Comparison of ENCODE assay signal across 10 cellular contexts in genomic region chr19:39144487-39145071, GRCh38. TPM values are rescaled to one million over a fixed set of nuclear protein-coding genes. Genes with fewer than 3 reads are reported as not detected.
DNase-seq lines count a peak whose midpoint lies in the region; ATAC-seq and TF ChIP-seq lines count a peak whose summit lies in the region.
"Had no signal": no experiment of that assay in that cellular context is flagged by ENCODE, and none has a peak within 500 bp of the region (broad histone marks: within the 10 kb centered on the region; RNA-seq: fewer than 3 reads in every experiment).

No MANE protein-coding gene starts in this region.

- H3K4ac ChIP-seq in neuronal stem cell (ENCODE audit: low read length): no peak overlapping the region

- peak overlapping the region in 2 of 3 donors; percentile 41 to 73 for H3K27ac Mint-ChIP-seq in CD4-positive, CD25-positive, alpha-beta regulatory T cell
- H3K27ac Mint-ChIP-seq in activated T-helper 17 cell treated with anti-CD3 and anti-CD28 coated beads, Interleukin-2, amount 50 U/mL, for 72 hours: peak overlapping the region; percentile 11

- H3K4me1 Mint-ChIP-seq in CD4-positive, CD25-positive, alpha-beta regulatory T cell: peaks cover 5 to 35% (median 15%) of the 10 kb centered on the region in 4 donors
- H3K4me1 Mint-ChIP-seq in activated T-helper 17 cell treated with anti-CD3 and anti-CD28 coated beads, Interleukin-2, amount 50 U/mL, for 72 hours: peaks cover 10% of the 10 kb centered on the region

- H2BK120ac ChIP-seq in neuronal stem cell (ENCODE audit: low read depth, low read length): no peak overlapping the region

- no peak overlapping the region for H3K14ac ChIP-seq in neuronal stem cell (ENCODE audit: low read length)

- ATAC-seq in CD4-positive, CD25-positive, alpha-beta regulatory T cell (ENCODE audit: low read depth in 2 of 2): no peak
- no peak for ATAC-seq in activated T-helper 17 cell treated with anti-CD3 and anti-CD28 coated beads, Interleukin-2, amount 50 U/mL, for 72 hours (replicated peaks)
- ATAC-seq in HG02885 (IDR thresholded peaks at IDR 0.05; ENCODE audit: poor library complexity, unreplicated experiment) (no peak), GM21390 (IDR thresholded peaks at IDR 0.05; ENCODE audit: unreplicated experiment) (no peak)

- peak overlapping the region; percentile 2 for H3K4me2 ChIP-seq in neuronal stem cell (ENCODE audit: insufficient read depth, low read length, poor library complexity, severe bottlenecking)

- H3K79me1 ChIP-seq in neuronal stem cell (ENCODE audit: low read depth, low read length): peaks cover 12% of the 10 kb centered on the region

- no peaks in the 10 kb centered on the region for H3K27me3 Mint-ChIP-seq in CD4-positive, CD25-positive, alpha-beta regulatory T cell
- H3K27me3 Mint-ChIP-seq in activated T-helper 17 cell treated with anti-CD3 and anti-CD28 coated beads, Interleukin-2, amount 50 U/mL, for 72 hours: no peaks in the 10 kb centered on the region

- WGBS in neuronal stem cell (ENCODE audit: extremely low coverage in 2 of 2, insufficient read length in 2 of 2, insufficient replicate concordance in 1 of 2), 2 donors: no CpG with 5 or more reads among the region's 6 CpGs

- H3K18ac ChIP-seq in neuronal stem cell (ENCODE audit: low read length): peak overlapping the region; percentile 78

- TF ChIP-seq CTCF in cardiac muscle cell (IDR thresholded peaks at IDR 0.05; ENCODE audit: low read depth, low read length): no peak

- no peaks in the 10 kb centered on the region for H3K9me3 ChIP-seq in CD4-positive, CD25-positive, alpha-beta regulatory T cell (ENCODE audit: control insufficient read depth in 2 of 2, low read length in 2 of 2)
- H3K9me3 ChIP-seq in cardiac muscle cell (ENCODE audit: low read depth) (no peaks in the 10 kb centered on the region), neuronal stem cell (replicated peaks in 1 of 2; ENCODE audit: control insufficient read depth in 2 of 2, insufficient read depth in 1 of 2, low read depth in 1 of 2, low read length in 2 of 2) (peaks cover 4 to 8% of the 10 kb centered on the region in 2 donors)

- no peaks in the 10 kb centered on the region for H3K4me1 ChIP-seq in CD4-positive, CD25-positive, alpha-beta regulatory T cell (ENCODE audit: control insufficient read depth, insufficient read depth, low read length, poor library complexity, severe bottlenecking)
- H3K4me1 ChIP-seq in cardiac muscle cell (ENCODE audit: low read depth) (peaks cover 29% of the 10 kb centered on the region), neuronal stem cell (ENCODE audit: control insufficient read depth in 2 of 2, insufficient read depth in 1 of 2, low read depth in 1 of 2, low read length in 2 of 2) (peaks cover 20 to 27% of the 10 kb centered on the region in 2 donors)

- H3K4me3 Mint-ChIP-seq in CD4-positive, CD25-positive, alpha-beta regulatory T cell: no peak overlapping the region
- no peak overlapping the region for H3K4me3 Mint-ChIP-seq in activated T-helper 17 cell treated with anti-CD3 and anti-CD28 coated beads, Interleukin-2, amount 50 U/mL, for 72 hours

- H3K36me3 ChIP-seq in CD4-positive, CD25-positive, alpha-beta regulatory T cell (ENCODE audit: control insufficient read depth, insufficient read depth, low read length): peaks cover 4% of the 10 kb centered on the region
- H3K36me3 ChIP-seq in cardiac muscle cell: no peaks in the 10 kb centered on the region
- peaks cover 3 to 6% of the 10 kb centered on the region in 2 donors for H3K36me3 ChIP-seq in neuronal stem cell (replicated peaks in 1 of 2; ENCODE audit: control insufficient read depth in 2 of 2, insufficient read depth in 2 of 2, low read length in 2 of 2)

- no peak overlapping the region for H3K9ac ChIP-seq in neuronal stem cell (ENCODE audit: low read depth, low read length, poor library complexity)

- H4K8ac ChIP-seq in neuronal stem cell (ENCODE audit: low read depth, low read length): no peak overlapping the region

- H2BK12ac ChIP-seq in neuronal stem cell (ENCODE audit: low read length): no peak overlapping the region

- peak overlapping the region; percentile 91 for H2AFZ ChIP-seq in neuronal stem cell (ENCODE audit: low read length)

- no peak overlapping the region for H4K91ac ChIP-seq in neuronal stem cell (ENCODE audit: low read depth, low read length, poor library complexity)

- H3K27me3 ChIP-seq in CD4-positive, CD25-positive, alpha-beta regulatory T cell (ENCODE audit: control insufficient read depth, insufficient read depth, low read length): no peaks in the 10 kb centered on the region
- H3K27me3 ChIP-seq in cardiac muscle cell: no peaks in the 10 kb centered on the region
- H3K27me3 ChIP-seq in neuronal stem cell (ENCODE audit: control insufficient read depth in 3 of 3, insufficient read depth in 3 of 3, low read depth in 1 of 3, low read length in 3 of 3): no peaks in the 10 kb centered on the region

- no peak overlapping the region for H3K27ac ChIP-seq in CD4-positive, CD25-positive, alpha-beta regulatory T cell (ENCODE audit: insufficient read depth, low read length, poor library complexity, severe bottlenecking)
- H3K27ac ChIP-seq in cardiac muscle cell (peak overlapping the region; percentile 76), neuronal stem cell (replicated peaks; ENCODE audit: low read length) (peak overlapping the region; percentile 46)

- no peak overlapping the region for H2BK15ac ChIP-seq in neuronal stem cell (ENCODE audit: low read length)

- no peak overlapping the region for H3K23ac ChIP-seq in neuronal stem cell (ENCODE audit: low read depth, low read length, poor library complexity)

- H3K4me3 ChIP-seq in CD4-positive, CD25-positive, alpha-beta regulatory T cell (ENCODE audit: low read depth, low read length): no peak overlapping the region
- no peak overlapping the region for H3K4me3 ChIP-seq in cardiac muscle cell
- peak overlapping the region in 1 of 2 donors; percentile 15 for H3K4me3 ChIP-seq in neuronal stem cell (ENCODE audit: low read length in 2 of 2)

- peaks cover 3% of the 10 kb centered on the region for H3K36me3 Mint-ChIP-seq in CD4-positive, CD25-positive, alpha-beta regulatory T cell
- no peaks in the 10 kb centered on the region for H3K36me3 Mint-ChIP-seq in activated T-helper 17 cell treated with anti-CD3 and anti-CD28 coated beads, Interleukin-2, amount 50 U/mL, for 72 hours (ENCODE audit: low read depth)

- H3K9me3 Mint-ChIP-seq in CD4-positive, CD25-positive, alpha-beta regulatory T cell: no peaks in the 10 kb centered on the region
- H3K9me3 Mint-ChIP-seq in activated T-helper 17 cell treated with anti-CD3 and anti-CD28 coated beads, Interleukin-2, amount 50 U/mL, for 72 hours: no peaks in the 10 kb centered on the region

- no peak for DNase-seq in CD4-positive, CD25-positive, alpha-beta regulatory T cell
- DNase-seq in cardiac muscle cell (ENCODE audit: low read depth in 1 of 2, low spot score in 1 of 2) (peak in 1 of 2 donors; percentile 51), neuronal stem cell (ENCODE audit: low spot score) (no peak), NCI-H69 (lab: John Stamatoyannopoulos, UW) (no peak), HuH-7.5 (ENCODE audit: low spot score) (no peak)
- DNase-seq: SHP77 had no signal

- no peak overlapping the region for H2AK5ac ChIP-seq in neuronal stem cell (ENCODE audit: low read depth, low read length)

- H2BK5ac ChIP-seq in neuronal stem cell (ENCODE audit: low read length): no peak overlapping the region

RNA-seq across cellular contexts. Expression of gene PAK4, which starts 19.0 kb away (rescaled TPM):
- total RNA-seq in CD4-positive, CD25-positive, alpha-beta regulatory T cell: 10.9 TPM
- polyA plus RNA-seq in CD4-positive, CD25-positive, alpha-beta regulatory T cell: 1 to 10 TPM in 3 of 4 donors, under 1 TPM in 1; 0.87 to 2.0 (median 1.5) TPM
- 10 to 100 TPM; 17.8 to 18.4 TPM for total RNA-seq in activated T-helper 17 cell treated with anti-CD3 and anti-CD28 coated beads, Interleukin-2, amount 50 U/mL, for 72 hours
- total RNA-seq in cardiac muscle cell: 28.7 and 57.9 TPM in 2 replicates
- polyA plus RNA-seq in cardiac muscle cell: 32.5 and 62.2 TPM in 2 replicates
- 102 TPM for polyA plus RNA-seq in neuronal stem cell (2013, experiment 1 of 2)
- polyA plus RNA-seq in neuronal stem cell (2013, experiment 2 of 2): 96.5 TPM

RNA-seq across cellular contexts. Expression of gene NCCRP1, which starts 52.2 kb away (rescaled TPM):
- not detected for total RNA-seq in CD4-positive, CD25-positive, alpha-beta regulatory T cell
- polyA plus RNA-seq in CD4-positive, CD25-positive, alpha-beta regulatory T cell: not detected
- total RNA-seq in activated T-helper 17 cell treated with anti-CD3 and anti-CD28 coated beads, Interleukin-2, amount 50 U/mL, for 72 hours: not detected
- total RNA-seq in cardiac muscle cell: 10.3 and 16.1 TPM in 2 replicates
- 10.0 and 17.5 TPM in 2 replicates for polyA plus RNA-seq in cardiac muscle cell
- polyA plus RNA-seq in neuronal stem cell (2013, experiment 1 of 2): 2.0 TPM
- polyA plus RNA-seq in neuronal stem cell (2013, experiment 2 of 2): 1.6 TPM
- total RNA-seq: M059J had no signal

RNA-seq across cellular contexts. Expression of gene SYCN, which starts 59.5 kb away (rescaled TPM):
- not detected for total RNA-seq in CD4-positive, CD25-positive, alpha-beta regulatory T cell
- polyA plus RNA-seq in CD4-positive, CD25-positive, alpha-beta regulatory T cell: not detected
- not detected for total RNA-seq in activated T-helper 17 cell treated with anti-CD3 and anti-CD28 coated beads, Interleukin-2, amount 50 U/mL, for 72 hours
- total RNA-seq in cardiac muscle cell: not detected in 2 replicates
- not detected in 2 replicates for polyA plus RNA-seq in cardiac muscle cell
- polyA plus RNA-seq in neuronal stem cell (2013, experiment 1 of 2): not detected
- not detected for polyA plus RNA-seq in neuronal stem cell (2013, experiment 2 of 2)
- total RNA-seq: M059J had no signal

Comparison
In these comparisons a context has a peak if more than half of its experiments do, and no peak if none do; other contexts are left out.
1. RNA of gene NCCRP1, which starts 52.2 kb away (total RNA-seq): 10.3 to 16.1 TPM in cardiac muscle cell; not detected in CD4-positive, CD25-positive, alpha-beta regulatory T cell (single experiment) and not detected in activated T-helper 17 cell treated with anti-CD3 and anti-CD28 coated beads, Interleukin-2, amount 50 U/mL, for 72 hours; every median in the first group is over 10 times any median in the second.